ENCODE assay signal across 9 cellular contexts in genomic region chr2:1546023-1546591, GRCh38.
DNase-seq lines count a peak whose midpoint lies in the region; ATAC-seq lines count a peak whose summit lies in the region.
"Had no signal": no experiment of that assay in that cellular context is flagged by ENCODE, and none has a peak within 500 bp of the region (broad histone marks: within the 10 kb centered on the region; RNA-seq: fewer than 3 reads in every experiment).

No MANE protein-coding gene starts in this region.

- no peaks in the 10 kb centered on the region for H3K36me3 Mint-ChIP-seq in activated CD4-positive, alpha-beta memory T cell treated with anti-CD3 and anti-CD28 coated beads for 36 hours

- DNase-seq in 8988T, result peak; percentile 44
- peak; percentile 68 for DNase-seq in ELR (ENCODE audit: low read depth)
- peak; percentile 70 to 79 for DNase-seq in NCI-H2081 (lab: John Stamatoyannopoulos, UW)
- peak; percentile 48 for DNase-seq in activated CD4-positive, alpha-beta memory T cell treated with anti-CD3 and anti-CD28 coated beads for 36 hours
- DNase-seq in fibroblast of the conjunctiva (ENCODE audit: low read depth), result peak; percentile 39
- peak; percentile 56 for DNase-seq in pons (ENCODE audit: low spot score)

- no peak overlapping the region for H3K4me3 Mint-ChIP-seq in activated CD4-positive, alpha-beta memory T cell treated with anti-CD3 and anti-CD28 coated beads for 36 hours
- H3K4me3 Mint-ChIP-seq: dendritic cell treated with granulocyte-macrophage colony-stimulating factor and Interleukin-4, amounts not matched to agents 40 ng/mL and 50 ng/mL, for 4 days had no signal

- CTCF ChIA-PET in activated CD4-positive, alpha-beta memory T cell treated with anti-CD3 and anti-CD28 coated beads for 36 hours (lab: Charles Lee), result interaction anchor here (1.0 to 2.9 kb wide), 5 partner anchors 690 to 879 kb away, joined by 3 to 12 read pairs (median 5); no protein-coding TSS in a partner anchor

- ATAC-seq in GM19324 (IDR thresholded peaks at IDR 0.05; ENCODE audit: low FRiP score, unreplicated experiment) (no peak), GM18519 (IDR thresholded peaks at IDR 0.05; ENCODE audit: low FRiP score, unreplicated experiment) (no peak)

- H3K27ac Mint-ChIP-seq in activated CD4-positive, alpha-beta memory T cell treated with anti-CD3 and anti-CD28 coated beads for 36 hours, result no peak overlapping the region
- H3K27ac Mint-ChIP-seq: dendritic cell treated with granulocyte-macrophage colony-stimulating factor and Interleukin-4, amounts not matched to agents 40 ng/mL and 50 ng/mL, for 4 days had no signal

- no peaks in the 10 kb centered on the region for H3K27me3 Mint-ChIP-seq in activated CD4-positive, alpha-beta memory T cell treated with anti-CD3 and anti-CD28 coated beads for 36 hours

- no peaks in the 10 kb centered on the region for H3K9me3 Mint-ChIP-seq in activated CD4-positive, alpha-beta memory T cell treated with anti-CD3 and anti-CD28 coated beads for 36 hours
- H3K9me3 Mint-ChIP-seq: dendritic cell treated with granulocyte-macrophage colony-stimulating factor and Interleukin-4, amounts not matched to agents 40 ng/mL and 50 ng/mL, for 4 days had no signal

- intact Hi-C loops in activated CD4-positive, alpha-beta memory T cell treated with anti-CD3 and anti-CD28 coated beads for 36 hours (cut with micrococcal nuclease), result loop anchor here (1.0 to 5.0 kb wide), 2 partner anchors 594 to 692 kb away; partner anchors contain the start of gene SNTG2

- peaks cover 6% of the 10 kb centered on the region for H3K4me1 Mint-ChIP-seq in activated CD4-positive, alpha-beta memory T cell treated with anti-CD3 and anti-CD28 coated beads for 36 hours (ENCODE audit: low read depth)

- POLR2A ChIA-PET in activated CD4-positive, alpha-beta memory T cell treated with anti-CD3 and anti-CD28 coated beads for 36 hours (lab: Charles Lee), result no interaction called here
